ENCODE assay signal across 10 cellular contexts in genomic region chr1:12078938-12079861, GRCh38. TPM values are rescaled to one million over a fixed set of nuclear protein-coding genes. Genes with fewer than 3 reads are reported as not detected.
A peak's percentile ranks its signal among the peaks of the same experiment; 100 is the strongest.
DNase-seq lines count a peak whose midpoint lies in the region; ATAC-seq and TF ChIP-seq lines count a peak whose summit lies in the region.
"Had no signal": no experiment of that assay in that cellular context is flagged by ENCODE, and none has a peak within 500 bp of the region (broad histone marks: within the 10 kb centered on the region; RNA-seq: fewer than 3 reads in every experiment).

No MANE protein-coding gene starts in this region.

- TF ChIP-seq POLR2A in NB4 (IDR thresholded peaks at IDR 0.05; ENCODE audit: extremely low read depth, insufficient read length): no peak

- no peak overlapping the region for H3K4me3 ChIP-seq in NB4 (ENCODE audit: low read depth, low read length)

- CTCF ChIA-PET in HEK293T (lab: Yijun Ruan, JAX): interaction anchor here (0.6 to 1.9 kb wide), 9 partner anchors 8 to 1683 kb away, joined by 3 to 12 read pairs (median 4); partner anchors contain the start of gene MIIP
- CTCF ChIA-PET in activated CD4-positive, alpha-beta T cell treated with anti-CD3 and anti-CD28 coated beads, Interleukin-2, amount 10 ng/mL, durations not matched to agents 7 days and 5 days (lab: Charles Lee): interaction anchor here (0.8 to 5.0 kb wide), 18 partner anchors 9 to 85 kb away, joined by 3 to 36 read pairs (median 4); partner anchors contain the start of gene TNFRSF8

- POLR2A ChIA-PET in HEK293T (lab: Yijun Ruan, JAX): interaction anchor here (0.6 to 1.1 kb wide), 5 partner anchors 9 to 230 kb away, joined by 3 to 5 read pairs (median 3); partner anchors contain the start of gene MIIP
- POLR2A ChIA-PET in activated CD4-positive, alpha-beta T cell treated with anti-CD3 and anti-CD28 coated beads, Interleukin-2, amount 10 ng/mL, durations not matched to agents 7 days and 5 days (lab: Charles Lee): interaction anchor here (0.6 to 1.3 kb wide), 3 partner anchors 9 to 171 kb away, joined by 4 to 6 read pairs (median 4); no protein-coding TSS in a partner anchor

- peak overlapping the region; percentile 72 for H3K27ac Mint-ChIP-seq in activated CD4-positive, alpha-beta T cell treated with anti-CD3 and anti-CD28 coated beads, Interleukin-2, amount 10 ng/mL, durations not matched to agents 7 days and 5 days

- TF ChIP-seq CTCF in NB4 (IDR thresholded peaks at IDR 0.05; ENCODE audit: low read depth, low read length): peak; percentile 68

- DNase-seq in ACHN: peak; percentile 41
- peak; percentile 83 for DNase-seq in GM03348 (ENCODE audit: low spot score)
- DNase-seq in HEK293T (ENCODE audit: extremely low spot score): peak; percentile 79
- peak; percentile 57 for DNase-seq in NB4 (ENCODE audit: low read depth)
- DNase-seq in activated CD4-positive, alpha-beta T cell treated with anti-CD3 and anti-CD28 coated beads, Interleukin-2, amount 10 ng/mL, durations not matched to agents 7 days and 5 days: peak; percentile 51
- DNase-seq in fibroblast of peridontal ligament (ENCODE audit: extremely low read depth): peak; percentile 52
- DNase-seq in sciatic nerve (ENCODE audit: low spot score): no peak
- DNase-seq in KG1 (lab: John Stamatoyannopoulos, UW): no peak

- H3K4me3 Mint-ChIP-seq in activated CD4-positive, alpha-beta T cell treated with anti-CD3 and anti-CD28 coated beads, Interleukin-2, amount 10 ng/mL, durations not matched to agents 7 days and 5 days: no peak overlapping the region
- H3K4me3 Mint-ChIP-seq: naive thymus-derived CD4-positive, alpha-beta T cell had no signal

- H3K36me3 Mint-ChIP-seq in activated CD4-positive, alpha-beta T cell treated with anti-CD3 and anti-CD28 coated beads, Interleukin-2, amount 10 ng/mL, durations not matched to agents 7 days and 5 days (ENCODE audit: low read depth): peaks cover 28% of the 10 kb centered on the region

- peaks cover 21% of the 10 kb centered on the region for H3K9me3 Mint-ChIP-seq in activated CD4-positive, alpha-beta T cell treated with anti-CD3 and anti-CD28 coated beads, Interleukin-2, amount 10 ng/mL, durations not matched to agents 7 days and 5 days

- H3K27me3 Mint-ChIP-seq in activated CD4-positive, alpha-beta T cell treated with anti-CD3 and anti-CD28 coated beads, Interleukin-2, amount 10 ng/mL, durations not matched to agents 7 days and 5 days: no peaks in the 10 kb centered on the region

- H3K4me1 Mint-ChIP-seq in activated CD4-positive, alpha-beta T cell treated with anti-CD3 and anti-CD28 coated beads, Interleukin-2, amount 10 ng/mL, durations not matched to agents 7 days and 5 days: peaks cover 37% of the 10 kb centered on the region

- ATAC-seq in sciatic nerve: peak; percentile 42
- ATAC-seq: naive thymus-derived CD4-positive, alpha-beta T cell had no signal

- intact Hi-C loops in sciatic nerve (cut with DNase I): no loop called here

- in situ Hi-C loops in ACHN (cut with HindIII; ENCODE audit: low pct_ligation_motif_present, low pct_unique_long_range_greater_than_20kb, low sequenced_read_pairs): no loop called here

TF ChIP-seq in HEK293T, 16 proteins besides CTCF, POLR2A, EP300 and RAD21:
- TF ChIP-seq L3MBTL2 (conservative IDR thresholded peaks at IDR 0.05) (no peak), SUZ12 (IDR thresholded peaks at IDR 0.05) (no peak), TARDBP (IDR thresholded peaks at IDR 0.05) (no peak), ZNF384 (IDR thresholded peaks at IDR 0.05) (no peak), PKNOX1 (IDR thresholded peaks at IDR 0.05) (no peak), BHLHE40 (IDR thresholded peaks at IDR 0.05; ENCODE audit: borderline replicate concordance) (no peak), HDGF (IDR thresholded peaks at IDR 0.05; ENCODE audit: borderline replicate concordance) (no peak), CTBP1 (IDR thresholded peaks at IDR 0.05; ENCODE audit: borderline replicate concordance) (no peak), ELF4 (IDR thresholded peaks at IDR 0.05) (no peak), SP1 (IDR thresholded peaks at IDR 0.05) (no peak)
TF ChIP-seq in HEK293T: peak in this region for 0.

RNA-seq across cellular contexts. Expression of gene TNFRSF8, which starts 16.1 kb away (rescaled TPM):
- 1 to 10 TPM; 6.0 to 6.5 TPM for total RNA-seq in activated CD4-positive, alpha-beta T cell treated with anti-CD3 and anti-CD28 coated beads, Interleukin-2, amount 10 ng/mL, durations not matched to agents 7 days and 5 days
- 5.2 TPM for total RNA-seq in sciatic nerve
- total RNA-seq: LHCN-M2 had no signal

RNA-seq across cellular contexts. Expression of gene MIIP, which starts 59.9 kb away (rescaled TPM):
- total RNA-seq in activated CD4-positive, alpha-beta T cell treated with anti-CD3 and anti-CD28 coated beads, Interleukin-2, amount 10 ng/mL, durations not matched to agents 7 days and 5 days: 10 to 100 TPM; 33.7 to 43.7 TPM
- total RNA-seq in sciatic nerve: 33.3 TPM

Comparison
In these comparisons a context has a peak if more than half of its experiments do, and no peak if none do; other contexts are left out.
1. DNase-seq: peak in ACHN (single experiment), GM03348 (single experiment), HEK293T (single experiment), NB4 (single experiment), activated CD4-positive, alpha-beta T cell treated with anti-CD3 and anti-CD28 coated beads, Interleukin-2, amount 10 ng/mL, durations not matched to agents 7 days and 5 days (single experiment) and fibroblast of peridontal ligament (single experiment); none in sciatic nerve (single experiment) and KG1 (single experiment).